24 cellular contexts compared by ENCODE assay signal in genomic region chr2:172722481-172722880, GRCh38.
"Had no signal": no experiment of that assay in that cellular context is flagged by ENCODE, and none has a peak within 500 bp of the region (broad histone marks: within the 10 kb centered on the region; RNA-seq: fewer than 3 reads in every experiment).

No MANE protein-coding gene starts in this region.

- H3K27ac Mint-ChIP-seq: activated naive CD4-positive, alpha-beta T cell treated with anti-CD3 and anti-CD28 coated beads, Interleukin-2, amount 50 U/mL, for 24 hours; activated T-cell treated with anti-CD3 and anti-CD28 coated beads, Interleukin-2, amount 50 U/mL, for 72 hours; nephron progenitor cell; T-helper 1 cell treated with Interleukin-12 subunit alpha and Interleukin-12 subunit beta and Interleukin-4 antibody, amounts not matched to agents 30 μg/mL and 1 μg/mL, for 36 hours had no signal

- ATAC-seq: activated CD4-positive, CD25-positive, alpha-beta regulatory T cell treated with anti-CD3 and anti-CD28 coated beads, Interleukin-2, amount 50 U/mL, for 24 hours; activated T-cell treated with anti-CD3 and anti-CD28 coated beads, Interleukin-2, amount 50 U/mL, for 72 hours; left lung; stimulated activated naive CD8-positive, alpha-beta T cell treated with anti-CD3 and anti-CD28 coated beads, Interleukin-15, Interleukin-2, amounts not matched to agents 100 U/mL and 50 U/mL, for 24 hours had no signal

- DNase-seq: activated CD4-positive, alpha-beta T cell treated with anti-CD3 and anti-CD28 coated beads, Interleukin-2, amount 50 U/mL, for 1 hour; activated CD8-positive, alpha-beta memory T cell treated with anti-CD3 and anti-CD28 coated beads for 24 hours; activated CD8-positive, alpha-beta memory T cell treated with anti-CD3 and anti-CD28 coated beads, Interleukin-2, amount 50 U/mL, for 48 hours; activated gamma-delta T cell; activated T-cell treated with anti-CD3 and anti-CD28 coated beads, Interleukin-2, amount 50 U/mL, for 72 hours; dorsolateral prefrontal cortex; foreskin melanocyte; head of caudate nucleus; left lung; nephron progenitor cell; nucleus accumbens; posterior cingulate gyrus; retina; stimulated activated CD4-positive, alpha-beta T cell treated with anti-CD3 and anti-CD28 coated beads, Interleukin-12 subunit alpha, Interleukin-12 subunit beta, amount 100 ng/mL, for 4 hours; stimulated activated CD4-positive, alpha-beta T cell treated with anti-CD3 and anti-CD28 coated beads, Interleukin-2, amount 100 ng/mL, for 24 hours; stimulated activated naive CD8-positive, alpha-beta T cell treated with anti-CD3 and anti-CD28 coated beads, Interleukin-15, Interleukin-2, amounts not matched to agents 100 U/mL and 50 U/mL, for 24 hours; tibial artery had no signal

- H3K27me3 Mint-ChIP-seq: activated naive CD4-positive, alpha-beta T cell treated with anti-CD3 and anti-CD28 coated beads, Interleukin-2, amount 50 U/mL, for 24 hours had no signal

- H3K9me3 ChIP-seq: ascending aorta, left lung, tibial artery had no signal

- H3K4me3 Mint-ChIP-seq: activated naive CD4-positive, alpha-beta T cell treated with anti-CD3 and anti-CD28 coated beads, Interleukin-2, amount 50 U/mL, for 24 hours; activated T-cell treated with anti-CD3 and anti-CD28 coated beads, Interleukin-2, amount 50 U/mL, for 72 hours; nephron progenitor cell; T-helper 1 cell treated with Interleukin-12 subunit alpha and Interleukin-12 subunit beta and Interleukin-4 antibody, amounts not matched to agents 30 μg/mL and 1 μg/mL, for 36 hours had no signal

- FAIRE-seq: colon, urothelium cell line had no signal

- H3K4me3 ChIP-seq: ascending aorta, dorsolateral prefrontal cortex, left lung, tibial artery had no signal

- H3K9me3 Mint-ChIP-seq: activated naive CD4-positive, alpha-beta T cell treated with anti-CD3 and anti-CD28 coated beads, Interleukin-2, amount 50 U/mL, for 24 hours; T-helper 1 cell treated with Interleukin-12 subunit alpha and Interleukin-12 subunit beta and Interleukin-4 antibody, amounts not matched to agents 30 μg/mL and 1 μg/mL, for 36 hours had no signal

- H3K4me1 ChIP-seq: ascending aorta, left lung, tibial artery had no signal

- H3K4me1 Mint-ChIP-seq: activated naive CD4-positive, alpha-beta T cell treated with anti-CD3 and anti-CD28 coated beads, Interleukin-2, amount 50 U/mL, for 24 hours had no signal

- H3K27me3 ChIP-seq: ascending aorta, dorsolateral prefrontal cortex, left lung, tibial artery had no signal

- H3K36me3 ChIP-seq: ascending aorta, left lung, tibial artery had no signal

- H3K27ac ChIP-seq: ascending aorta, dorsolateral prefrontal cortex, epithelial cell of prostate, left lung, tibial artery had no signal
